ENCODE assay signal across 1 cellular context in the genomic region with DNA sequence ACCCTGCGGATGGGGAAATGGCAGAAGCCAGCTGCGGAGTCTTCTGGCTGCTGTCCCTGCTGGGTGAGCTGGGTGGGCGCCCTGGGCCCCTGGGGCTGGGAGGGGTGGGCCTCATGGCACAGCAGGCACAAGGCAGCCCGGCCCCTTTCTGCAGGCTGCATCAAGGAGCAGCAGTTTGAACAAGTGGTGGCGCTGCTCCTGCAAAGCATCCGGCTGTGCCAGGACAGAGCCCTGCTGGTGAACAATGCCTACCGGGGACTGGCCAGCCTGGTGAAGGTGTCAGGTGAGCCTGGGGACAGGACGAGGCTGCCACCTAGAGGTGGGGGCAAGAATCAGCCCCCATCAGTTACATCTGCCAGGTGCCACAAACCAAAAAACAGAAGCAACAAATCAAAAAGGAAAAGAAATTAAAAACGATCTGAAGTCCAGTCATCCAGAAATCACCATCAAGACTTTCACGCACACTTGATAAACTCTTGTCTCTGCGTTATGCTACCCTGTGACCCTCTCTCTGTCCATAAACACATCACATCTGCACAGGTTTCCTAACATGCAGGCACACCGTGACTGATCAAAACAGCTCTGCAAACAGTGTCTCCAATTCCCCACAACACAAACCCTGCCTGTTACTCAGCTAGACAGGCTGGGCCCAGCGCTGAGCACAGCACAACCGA.
TF ChIP-seq lines count a peak whose summit lies in the region.

No MANE protein-coding gene starts in this region.

TF ChIP-seq in WTC11, 78 proteins besides CTCF, POLR2A, EP300 and RAD21 (continued from another document):
- TF ChIP-seq, protein P1, sequence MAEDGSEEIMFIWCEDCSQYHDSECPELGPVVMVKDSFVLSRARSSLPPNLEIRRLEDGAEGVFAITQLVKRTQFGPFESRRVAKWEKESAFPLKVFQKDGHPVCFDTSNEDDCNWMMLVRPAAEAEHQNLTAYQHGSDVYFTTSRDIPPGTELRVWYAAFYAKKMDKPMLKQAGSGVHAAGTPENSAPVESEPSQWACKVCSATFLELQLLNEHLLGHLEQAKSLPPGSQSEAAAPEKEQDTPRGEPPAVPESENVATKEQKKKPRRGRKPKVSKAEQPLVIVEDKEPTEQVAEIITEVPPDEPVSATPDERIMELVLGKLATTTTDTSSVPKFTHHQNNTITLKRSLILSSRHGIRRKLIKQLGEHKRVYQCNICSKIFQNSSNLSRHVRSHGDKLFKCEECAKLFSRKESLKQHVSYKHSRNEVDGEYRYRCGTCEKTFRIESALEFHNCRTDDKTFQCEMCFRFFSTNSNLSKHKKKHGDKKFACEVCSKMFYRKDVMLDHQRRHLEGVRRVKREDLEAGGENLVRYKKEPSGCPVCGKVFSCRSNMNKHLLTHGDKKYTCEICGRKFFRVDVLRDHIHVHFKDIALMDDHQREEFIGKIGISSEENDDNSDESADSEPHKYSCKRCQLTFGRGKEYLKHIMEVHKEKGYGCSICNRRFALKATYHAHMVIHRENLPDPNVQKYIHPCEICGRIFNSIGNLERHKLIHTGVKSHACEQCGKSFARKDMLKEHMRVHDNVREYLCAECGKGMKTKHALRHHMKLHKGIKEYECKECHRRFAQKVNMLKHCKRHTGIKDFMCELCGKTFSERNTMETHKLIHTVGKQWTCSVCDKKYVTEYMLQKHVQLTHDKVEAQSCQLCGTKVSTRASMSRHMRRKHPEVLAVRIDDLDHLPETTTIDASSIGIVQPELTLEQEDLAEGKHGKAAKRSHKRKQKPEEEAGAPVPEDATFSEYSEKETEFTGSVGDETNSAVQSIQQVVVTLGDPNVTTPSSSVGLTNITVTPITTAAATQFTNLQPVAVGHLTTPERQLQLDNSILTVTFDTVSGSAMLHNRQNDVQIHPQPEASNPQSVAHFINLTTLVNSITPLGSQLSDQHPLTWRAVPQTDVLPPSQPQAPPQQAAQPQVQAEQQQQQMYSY (CRISPR knock-in tag; IDR thresholded peaks at IDR 0.05): no peak
- TF ChIP-seq SMAD3 (CRISPR knock-in tag; IDR thresholded peaks at IDR 0.05; ENCODE audit: borderline replicate concordance): no peak
- peak; percentile 10; the same call in 1 of the 2 replicates for TF ChIP-seq ZNF423 (CRISPR knock-in tag; IDR thresholded peaks at IDR 0.05)
- no peak for TF ChIP-seq IRF2 (CRISPR knock-in tag; IDR thresholded peaks at IDR 0.05; ENCODE audit: borderline replicate concordance, low read depth)
- TF ChIP-seq, protein P2, sequence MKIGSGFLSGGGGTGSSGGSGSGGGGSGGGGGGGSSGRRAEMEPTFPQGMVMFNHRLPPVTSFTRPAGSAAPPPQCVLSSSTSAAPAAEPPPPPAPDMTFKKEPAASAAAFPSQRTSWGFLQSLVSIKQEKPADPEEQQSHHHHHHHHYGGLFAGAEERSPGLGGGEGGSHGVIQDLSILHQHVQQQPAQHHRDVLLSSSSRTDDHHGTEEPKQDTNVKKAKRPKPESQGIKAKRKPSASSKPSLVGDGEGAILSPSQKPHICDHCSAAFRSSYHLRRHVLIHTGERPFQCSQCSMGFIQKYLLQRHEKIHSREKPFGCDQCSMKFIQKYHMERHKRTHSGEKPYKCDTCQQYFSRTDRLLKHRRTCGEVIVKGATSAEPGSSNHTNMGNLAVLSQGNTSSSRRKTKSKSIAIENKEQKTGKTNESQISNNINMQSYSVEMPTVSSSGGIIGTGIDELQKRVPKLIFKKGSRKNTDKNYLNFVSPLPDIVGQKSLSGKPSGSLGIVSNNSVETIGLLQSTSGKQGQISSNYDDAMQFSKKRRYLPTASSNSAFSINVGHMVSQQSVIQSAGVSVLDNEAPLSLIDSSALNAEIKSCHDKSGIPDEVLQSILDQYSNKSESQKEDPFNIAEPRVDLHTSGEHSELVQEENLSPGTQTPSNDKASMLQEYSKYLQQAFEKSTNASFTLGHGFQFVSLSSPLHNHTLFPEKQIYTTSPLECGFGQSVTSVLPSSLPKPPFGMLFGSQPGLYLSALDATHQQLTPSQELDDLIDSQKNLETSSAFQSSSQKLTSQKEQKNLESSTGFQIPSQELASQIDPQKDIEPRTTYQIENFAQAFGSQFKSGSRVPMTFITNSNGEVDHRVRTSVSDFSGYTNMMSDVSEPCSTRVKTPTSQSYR (CRISPR knock-in tag; IDR thresholded peaks at IDR 0.05): no peak
- TF ChIP-seq, protein P3, sequence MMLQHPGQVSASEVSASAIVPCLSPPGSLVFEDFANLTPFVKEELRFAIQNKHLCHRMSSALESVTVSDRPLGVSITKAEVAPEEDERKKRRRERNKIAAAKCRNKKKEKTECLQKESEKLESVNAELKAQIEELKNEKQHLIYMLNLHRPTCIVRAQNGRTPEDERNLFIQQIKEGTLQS (CRISPR knock-in tag; conservative IDR thresholded peaks at IDR 0.05): no peak
TF ChIP-seq in WTC11: peak in this region for 3.
